In the genomic region with DNA sequence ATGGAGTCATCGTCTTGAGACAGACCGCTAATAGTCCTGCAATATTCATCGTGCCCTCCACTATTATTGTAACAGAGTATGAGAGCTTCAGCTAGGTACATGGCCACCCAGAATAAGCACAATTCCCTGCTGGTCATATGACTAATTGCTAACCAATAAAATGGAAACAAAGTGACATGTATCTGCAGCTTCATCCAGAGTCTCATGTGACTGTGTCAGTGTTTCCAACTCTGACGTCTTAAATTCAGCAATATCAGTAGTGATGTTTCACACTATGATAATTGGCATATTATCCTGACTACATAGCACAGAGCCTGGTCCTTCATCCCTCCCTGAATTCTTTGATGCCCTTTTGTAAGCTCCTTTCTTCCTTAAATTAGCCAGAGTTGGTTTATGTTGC, we compare ENCODE assay signal across 21 cellular contexts.
A peak's percentile ranks its signal among the peaks of the same experiment; 100 is the strongest.
DNase-seq lines count a peak whose midpoint lies in the region; ATAC-seq, FAIRE-seq and TF ChIP-seq lines count a peak whose summit lies in the region.
"Had no signal": no experiment of that assay in that cellular context is flagged by ENCODE, and none has a peak within 500 bp of the region (broad histone marks: within the 10 kb centered on the region; RNA-seq: fewer than 3 reads in every experiment).

No MANE protein-coding gene starts in this region.

- no peak overlapping the region for H3K27ac ChIP-seq in H1 (ENCODE audit: low read depth, low read length)
- H3K27ac ChIP-seq: BLaER1 treated with 17β-estradiol and CSF1 and Interleukin-3, amounts not matched to agents 10 nM and 100 nM; GM23248 had no signal

- H4K91ac ChIP-seq in H1 (replicated peaks; ENCODE audit: insufficient read length, low read length) = no peak overlapping the region

- no peak overlapping the region for H2BK5ac ChIP-seq in H1 (ENCODE audit: low read depth, low read length)

- WGBS in H1 (ENCODE audit: extremely low coverage in 1 of 2, insufficient coverage in 1 of 2, insufficient read length in 1 of 2, insufficient replicate concordance in 2 of 2, low coverage in 1 of 2, low lambda C conversion rate in 2 of 2, missing lambda C conversion rate in 1 of 2), 2 experiments = 89% methylated on average over 4 of the region's 4 CpGs; no CpG with 5 or more reads in 1 of the 2 experiments

- H2BK15ac ChIP-seq in H1 (ENCODE audit: low read length) = no peak overlapping the region

- no peak overlapping the region for H2AK5ac ChIP-seq in H1 (ENCODE audit: low read depth, low read length)

- H2BK12ac ChIP-seq in H1 (ENCODE audit: low read depth, low read length) = no peak overlapping the region

- ATAC-seq in activated naive CD8-positive, alpha-beta T cell treated with anti-CD3 and anti-CD28 coated beads, Interleukin-2, amount 50 U/mL, for 24 hours = peak; percentile 28
- ATAC-seq: CD8-positive, alpha-beta T cell; HCT116; HepG2 had no signal

- no peak overlapping the region for H4K5ac ChIP-seq in H1 (ENCODE audit: insufficient read length, low read depth, low read length)

- no peak overlapping the region for H3K23ac ChIP-seq in H1 (ENCODE audit: insufficient read length)

- H2BK120ac ChIP-seq in H1 (replicated peaks; ENCODE audit: low read depth, low read length) = no peak overlapping the region

- peaks cover 0 to 6% (median 3%) of the 10 kb centered on the region in 4 experiments; a peak in 3 of 7 replicates for H3K4me1 ChIP-seq in H1 (replicated peaks in 1 of 4; ENCODE audit: control insufficient read depth in 3 of 4, insufficient read depth in 4 of 4, low read length in 3 of 4)
- H3K4me1 ChIP-seq: BLaER1 treated with 17β-estradiol and CSF1 and Interleukin-3, amounts not matched to agents 10 nM and 100 nM had no signal

- TF ChIP-seq EP300 in H1 (IDR thresholded peaks at IDR 0.05; ENCODE audit: borderline replicate concordance in 1 of 2, low read depth in 2 of 2, low read length in 2 of 2) = no peak

- no peak overlapping the region for H2AFZ ChIP-seq in H1 (ENCODE audit: low read length)
- H2AFZ ChIP-seq: GM23248 had no signal

- no peaks in the 10 kb centered on the region for H3K27me3 ChIP-seq in H1 (replicated peaks in 1 of 4; ENCODE audit: control insufficient read depth in 3 of 4, extremely low read depth in 1 of 4, insufficient read depth in 3 of 4, low read length in 3 of 4)
- H3K27me3 ChIP-seq: BLaER1 treated with 17β-estradiol and CSF1 and Interleukin-3, amounts not matched to agents 10 nM and 100 nM had no signal

- no peak overlapping the region for H3K56ac ChIP-seq in H1 (replicated peaks; ENCODE audit: insufficient read length, low read depth, low read length)

- no peaks in the 10 kb centered on the region for H3K36me3 ChIP-seq in H1 (ENCODE audit: control insufficient read depth in 2 of 4, insufficient read depth in 4 of 4, low read length in 3 of 4)
- H3K36me3 ChIP-seq: BLaER1 treated with 17β-estradiol and CSF1 and Interleukin-3, amounts not matched to agents 10 nM and 100 nM had no signal

- no peak overlapping the region for H3K4me3 Mint-ChIP-seq in activated CD4-positive, alpha-beta memory T cell treated with anti-CD3 and anti-CD28 coated beads for 36 hours
- H3K4me3 Mint-ChIP-seq in activated CD4-positive, alpha-beta memory T cell treated with anti-CD3 and anti-CD28 coated beads, Interleukin-2, amount 10 ng/mL, durations not matched to agents 7 days and 5 days = no peak overlapping the region
- no peak overlapping the region for H3K4me3 Mint-ChIP-seq in activated naive CD8-positive, alpha-beta T cell treated with anti-CD3 and anti-CD28 coated beads, Interleukin-2, amount 50 U/mL, for 24 hours
- H3K4me3 Mint-ChIP-seq in activated naive CD8-positive, alpha-beta T cell treated with anti-CD3 and anti-CD28 coated beads for 36 hours = no peak overlapping the region
- H3K4me3 Mint-ChIP-seq: B cell; CD8-positive, alpha-beta T cell; IgD-negative memory B cell had no signal

- H3K9me3 ChIP-seq in H1 (ENCODE audit: insufficient read depth in 2 of 2, low read depth in 1 of 2, low read length in 1 of 2) = no peaks in the 10 kb centered on the region
- H3K9me3 ChIP-seq: BLaER1 treated with 17β-estradiol and CSF1 and Interleukin-3, amounts not matched to agents 10 nM and 100 nM had no signal

- CTCF ChIA-PET in activated CD4-positive, alpha-beta memory T cell treated with anti-CD3 and anti-CD28 coated beads for 36 hours (lab: Charles Lee) = interaction anchor here (1.4 kb wide), 1 partner anchor 168 kb away, joined by 5 read pairs; the partner anchor contains the start of gene RPS29
- CTCF ChIA-PET in activated CD4-positive, alpha-beta memory T cell treated with anti-CD3 and anti-CD28 coated beads, Interleukin-2, amount 10 ng/mL, durations not matched to agents 7 days and 5 days (lab: Charles Lee) = no interaction called here
- CTCF ChIA-PET in H1 (lab: Charles Lee; ENCODE audit: partially characterized antibody) = interaction anchor here (0.8 to 1.3 kb wide), 4 partner anchors 11 to 79 kb away, joined by 3 read pairs; no protein-coding TSS in a partner anchor

- no peak overlapping the region for H4K8ac ChIP-seq in H1 (ENCODE audit: extremely low read depth, insufficient read depth, low read length)

- TF ChIP-seq CTCF in H1 (IDR thresholded peaks at IDR 0.05; ENCODE audit: control extremely low read depth in 1 of 3, insufficient read depth in 1 of 3, low read depth in 1 of 3, low read length in 3 of 3) = no peak

- peaks cover 2% of the 10 kb centered on the region for H3K9me3 Mint-ChIP-seq in activated CD4-positive, alpha-beta memory T cell treated with anti-CD3 and anti-CD28 coated beads for 36 hours
- H3K9me3 Mint-ChIP-seq in activated CD4-positive, alpha-beta memory T cell treated with anti-CD3 and anti-CD28 coated beads, Interleukin-2, amount 10 ng/mL, durations not matched to agents 7 days and 5 days = no peaks in the 10 kb centered on the region
- H3K9me3 Mint-ChIP-seq in activated naive CD8-positive, alpha-beta T cell treated with anti-CD3 and anti-CD28 coated beads, Interleukin-2, amount 50 U/mL, for 24 hours = no peaks in the 10 kb centered on the region
- no peaks in the 10 kb centered on the region for H3K9me3 Mint-ChIP-seq in activated naive CD8-positive, alpha-beta T cell treated with anti-CD3 and anti-CD28 coated beads for 36 hours
- H3K9me3 Mint-ChIP-seq: CD8-positive, alpha-beta T cell had no signal

- POLR2A ChIA-PET in activated CD4-positive, alpha-beta memory T cell treated with anti-CD3 and anti-CD28 coated beads for 36 hours (lab: Charles Lee) = interaction anchor here (1.0 kb wide), 1 partner anchor 13 kb away, joined by 4 read pairs; no protein-coding TSS in a partner anchor
- POLR2A ChIA-PET in activated CD4-positive, alpha-beta memory T cell treated with anti-CD3 and anti-CD28 coated beads, Interleukin-2, amount 10 ng/mL, durations not matched to agents 7 days and 5 days (lab: Charles Lee) = no interaction called here
- POLR2A ChIA-PET in H1 (lab: Charles Lee; ENCODE audit: partially characterized antibody) = no interaction called here

- no peaks in the 10 kb centered on the region for H3K79me2 ChIP-seq in H1 (ENCODE audit: control insufficient read depth in 1 of 2, insufficient read depth in 2 of 2, low read length in 2 of 2)

- TF ChIP-seq POLR2A in H1 (IDR thresholded peaks at IDR 0.05; ENCODE audit: control extremely low read depth in 1 of 2, low read depth in 2 of 2, low read length in 2 of 2) = no peak

- peak overlapping the region; percentile 9 for H3K27ac Mint-ChIP-seq in activated CD4-positive, alpha-beta memory T cell treated with anti-CD3 and anti-CD28 coated beads for 36 hours
- no peak overlapping the region for H3K27ac Mint-ChIP-seq in activated CD4-positive, alpha-beta memory T cell treated with anti-CD3 and anti-CD28 coated beads, Interleukin-2, amount 10 ng/mL, durations not matched to agents 7 days and 5 days
- H3K27ac Mint-ChIP-seq in activated naive CD8-positive, alpha-beta T cell treated with anti-CD3 and anti-CD28 coated beads, Interleukin-2, amount 50 U/mL, for 24 hours = no peak overlapping the region
- H3K27ac Mint-ChIP-seq in activated naive CD8-positive, alpha-beta T cell treated with anti-CD3 and anti-CD28 coated beads for 36 hours = no peak overlapping the region
- H3K27ac Mint-ChIP-seq: B cell; CD8-positive, alpha-beta T cell; IgD-negative memory B cell had no signal

- intact Hi-C loops in activated CD4-positive, alpha-beta memory T cell treated with anti-CD3 and anti-CD28 coated beads for 36 hours (cut with micrococcal nuclease) = no loop called here
- intact Hi-C loops in cardiac septum (cut with DNase I) = no loop called here

- no peak overlapping the region for H2BK20ac ChIP-seq in H1 (ENCODE audit: low read length)

- peaks cover 23% of the 10 kb centered on the region for H3K4me1 Mint-ChIP-seq in activated CD4-positive, alpha-beta memory T cell treated with anti-CD3 and anti-CD28 coated beads for 36 hours (ENCODE audit: low read depth)
- no peaks in the 10 kb centered on the region for H3K4me1 Mint-ChIP-seq in activated CD4-positive, alpha-beta memory T cell treated with anti-CD3 and anti-CD28 coated beads, Interleukin-2, amount 10 ng/mL, durations not matched to agents 7 days and 5 days
- peaks cover 9% of the 10 kb centered on the region for H3K4me1 Mint-ChIP-seq in activated naive CD8-positive, alpha-beta T cell treated with anti-CD3 and anti-CD28 coated beads, Interleukin-2, amount 50 U/mL, for 24 hours
- peaks cover 4% of the 10 kb centered on the region for H3K4me1 Mint-ChIP-seq in activated naive CD8-positive, alpha-beta T cell treated with anti-CD3 and anti-CD28 coated beads for 36 hours
- H3K4me1 Mint-ChIP-seq: B cell had no signal

- H3K27me3 Mint-ChIP-seq in activated CD4-positive, alpha-beta memory T cell treated with anti-CD3 and anti-CD28 coated beads for 36 hours = peaks cover 34% of the 10 kb centered on the region
- peaks cover 4% of the 10 kb centered on the region for H3K27me3 Mint-ChIP-seq in activated CD4-positive, alpha-beta memory T cell treated with anti-CD3 and anti-CD28 coated beads, Interleukin-2, amount 10 ng/mL, durations not matched to agents 7 days and 5 days
- peaks cover 22% of the 10 kb centered on the region for H3K27me3 Mint-ChIP-seq in activated naive CD8-positive, alpha-beta T cell treated with anti-CD3 and anti-CD28 coated beads, Interleukin-2, amount 50 U/mL, for 24 hours
- H3K27me3 Mint-ChIP-seq in activated naive CD8-positive, alpha-beta T cell treated with anti-CD3 and anti-CD28 coated beads for 36 hours = peaks cover 30% of the 10 kb centered on the region

- no peak for TF ChIP-seq RAD21 in H1 (IDR thresholded peaks at IDR 0.05 in 1 of 2, conservative IDR thresholded peaks at IDR 0.05 in 1 of 2; ENCODE audit: low read depth in 2 of 2, low read length in 2 of 2)

- FAIRE-seq in H1 (lab: Jason Lieb, UNC) (peak; percentile 28), urothelium cell line (lab: Jason Lieb, UNC) (peak; percentile 82)
- FAIRE-seq: GM12891, HepG2 had no signal

- no peaks in the 10 kb centered on the region for H3K23me2 ChIP-seq in H1 (ENCODE audit: low read depth, low read length)

- H4K20me1 ChIP-seq in H1 (replicated peaks in 1 of 2; ENCODE audit: control insufficient read depth in 1 of 2, insufficient read depth in 2 of 2, low read length in 2 of 2) = no peaks in the 10 kb centered on the region
- H4K20me1 ChIP-seq: BLaER1 treated with 17β-estradiol and CSF1 and Interleukin-3, amounts not matched to agents 10 nM and 100 nM had no signal

- no peak overlapping the region for H3K18ac ChIP-seq in H1 (ENCODE audit: extremely low read depth, low read length)

- no peak overlapping the region for H3K9ac ChIP-seq in H1 (replicated peaks in 1 of 4; ENCODE audit: extremely low read depth in 1 of 4, low read depth in 3 of 4, low read length in 3 of 4)
- H3K9ac ChIP-seq: BLaER1 treated with 17β-estradiol and CSF1 and Interleukin-3, amounts not matched to agents 10 nM and 100 nM; GM23248 had no signal

- no peak overlapping the region for H3K4ac ChIP-seq in H1 (replicated peaks; ENCODE audit: insufficient read length, low read depth, low read length)

- H3K79me1 ChIP-seq in H1 (ENCODE audit: low read depth, low read length) = no peaks in the 10 kb centered on the region

- no peaks in the 10 kb centered on the region for H3K36me3 Mint-ChIP-seq in activated CD4-positive, alpha-beta memory T cell treated with anti-CD3 and anti-CD28 coated beads for 36 hours
- H3K36me3 Mint-ChIP-seq in activated CD4-positive, alpha-beta memory T cell treated with anti-CD3 and anti-CD28 coated beads, Interleukin-2, amount 10 ng/mL, durations not matched to agents 7 days and 5 days (ENCODE audit: low read depth) = no peaks in the 10 kb centered on the region
- no peaks in the 10 kb centered on the region for H3K36me3 Mint-ChIP-seq in activated naive CD8-positive, alpha-beta T cell treated with anti-CD3 and anti-CD28 coated beads, Interleukin-2, amount 50 U/mL, for 24 hours (ENCODE audit: low read depth)
- no peaks in the 10 kb centered on the region for H3K36me3 Mint-ChIP-seq in activated naive CD8-positive, alpha-beta T cell treated with anti-CD3 and anti-CD28 coated beads for 36 hours
- H3K36me3 Mint-ChIP-seq: CD8-positive, alpha-beta T cell; IgD-negative memory B cell had no signal

- H3K14ac ChIP-seq in H1 (ENCODE audit: insufficient read length) = no peak overlapping the region

- DNase-seq in activated CD4-positive, alpha-beta memory T cell treated with anti-CD3 and anti-CD28 coated beads for 36 hours = no peak
- DNase-seq in activated CD4-positive, alpha-beta memory T cell treated with anti-CD3 and anti-CD28 coated beads, Interleukin-2, amount 10 ng/mL, durations not matched to agents 7 days and 5 days = no peak
- no peak for DNase-seq in activated naive CD8-positive, alpha-beta T cell treated with anti-CD3 and anti-CD28 coated beads, Interleukin-2, amount 50 U/mL, for 24 hours
- DNase-seq in activated naive CD8-positive, alpha-beta T cell treated with anti-CD3 and anti-CD28 coated beads for 36 hours = no peak
- DNase-seq in H1 (ENCODE audit: low read depth in 1 of 2, low spot score in 2 of 2) (no peak), urothelium cell line (ENCODE audit: low spot score) (no peak), cardiac septum (ENCODE audit: low spot score) (no peak), COR-L47 (lab: John Stamatoyannopoulos, UW) (no peak)
- DNase-seq: CD8-positive, alpha-beta T cell; DMS 273 treated with DMSO at 0.1 percent for 48 hours; DMS53; DND-41; EL; GM23248; H7 had no signal

- no peak overlapping the region for H3K4me3 ChIP-seq in H1 (ENCODE audit: extremely low read depth in 1 of 4, insufficient read depth in 2 of 4, low read depth in 3 of 4, low read length in 4 of 4)
- H3K4me3 ChIP-seq: BLaER1 treated with 17β-estradiol and CSF1 and Interleukin-3, amounts not matched to agents 10 nM and 100 nM; GM23248 had no signal

- no peak overlapping the region for H3K4me2 ChIP-seq in H1 (ENCODE audit: insufficient read depth in 1 of 2, low read depth in 2 of 2, low read length in 2 of 2)
- H3K4me2 ChIP-seq: BLaER1 treated with 17β-estradiol and CSF1 and Interleukin-3, amounts not matched to agents 10 nM and 100 nM had no signal
